In genomic region chr18:7236899-7237298, GRCh38 we compare ENCODE assay signal across 24 cellular contexts. TPM values are rescaled to one million over a fixed set of nuclear protein-coding genes. Genes with fewer than 3 reads are reported as not detected.
"Had no signal": no experiment of that assay in that cellular context is flagged by ENCODE, and none has a peak within 500 bp of the region (broad histone marks: within the 10 kb centered on the region; RNA-seq: fewer than 3 reads in every experiment).

No MANE protein-coding gene starts in this region.

- H3K9me3 ChIP-seq: SK-N-SH had no signal

- H3K9ac ChIP-seq: SK-N-SH had no signal

- H3K27ac ChIP-seq: RWPE1 had no signal

- DNase-seq: KBM-7, MV-4-11, NCI-H1048, NCI-H1105, NCI-H1417, NCI-H1436 treated with DMSO at 0.1 percent for 48 hours, NCI-H1694, NCI-H187 treated with DMSO at 0.1 percent for 48 hours, NCI-H2029 treated with DMSO at 0.1 percent for 48 hours, NCI-H2171 treated with DMSO at 0.1 percent for 48 hours, NCI-H345, NCI-H446 treated with DMSO at 0.1 percent for 48 hours, NCI-H510A treated with DMSO at 0.1 percent for 48 hours, NCI-H526, PC-3, SHP77, SW 1271 had no signal

- ATAC-seq: Panc1, PC-3 had no signal

- H3K4me2 ChIP-seq: SK-N-SH had no signal

RNA-seq across cellular contexts. Expression of gene LRRC30, which starts 6.0 kb away (rescaled TPM):
- total RNA-seq: HT-29, LHCN-M2, MCF 10A, PC-3, SK-MEL-5 had no signal
- polyA plus RNA-seq: SK-N-SH had no signal
